ENCODE assay signal across 1 cellular context in the genomic region with DNA sequence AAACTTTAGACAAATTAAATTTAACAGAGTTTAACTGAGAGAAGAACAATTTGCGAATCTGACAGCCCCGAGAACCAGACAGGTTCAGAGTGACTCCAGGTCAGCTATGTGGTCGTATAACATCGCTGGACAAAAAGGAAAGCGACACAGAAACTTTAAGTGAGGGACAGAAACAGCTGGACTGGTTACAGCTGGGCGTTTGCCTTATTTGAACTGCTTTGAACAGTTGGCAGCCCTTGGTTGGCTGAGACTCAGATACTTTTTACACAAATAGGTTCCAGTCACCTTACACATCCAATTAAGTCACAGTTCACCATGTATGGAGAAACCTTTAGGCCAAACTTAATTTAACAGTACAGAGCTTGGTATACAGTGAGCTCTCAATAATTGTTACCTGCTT.
TF ChIP-seq lines count a peak whose summit lies in the region.

No MANE protein-coding gene starts in this region.

TF ChIP-seq in H1, 55 proteins besides CTCF, POLR2A, EP300 and RAD21 (continued from another document):
- no peak for TF ChIP-seq HDAC6 (IDR thresholded peaks at IDR 0.05; ENCODE audit: low read depth, low read length)
- no peak for TF ChIP-seq CBX8 (IDR thresholded peaks at IDR 0.05; ENCODE audit: borderline replicate concordance, low read depth, low read length)
TF ChIP-seq in H1: peak in this region for 0.
